In the genomic region with DNA sequence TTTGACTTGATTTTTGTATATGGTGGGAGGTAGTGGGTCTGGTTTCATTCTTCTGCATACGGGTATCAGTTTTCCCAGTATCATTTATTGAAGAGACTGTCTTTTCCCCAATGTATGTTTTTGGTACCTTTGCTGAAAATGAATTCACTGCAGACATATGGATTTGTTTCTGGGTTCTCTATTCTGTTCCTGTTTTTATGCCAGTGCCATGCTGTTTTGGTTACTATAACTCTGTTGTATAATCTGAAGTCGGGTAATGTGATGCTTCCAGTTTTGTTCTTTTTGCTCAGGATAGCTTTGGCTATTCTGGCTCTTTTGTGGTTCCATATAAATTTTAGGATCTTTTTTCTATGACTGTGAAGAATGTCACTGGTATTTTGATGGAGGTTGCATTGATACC, we compare ENCODE assay signal across 1 cellular context.
TF ChIP-seq lines count a peak whose summit lies in the region.

No MANE protein-coding gene starts in this region.

TF ChIP-seq in GM23338, 12 proteins besides CTCF, POLR2A, EP300 and RAD21 (continued from another document):
- no peak for TF ChIP-seq REST (IDR thresholded peaks at IDR 0.05; ENCODE audit: unreplicated experiment)
- TF ChIP-seq NANOG (IDR thresholded peaks at IDR 0.05; ENCODE audit: borderline replicate concordance), result no peak
- no peak for TF ChIP-seq STAT1 (IDR thresholded peaks at IDR 0.05; ENCODE audit: unreplicated experiment)
- TF ChIP-seq EZH2phosphoT487 (IDR thresholded peaks at IDR 0.05; ENCODE audit: unreplicated experiment), result no peak
- TF ChIP-seq JUNB (IDR thresholded peaks at IDR 0.05; ENCODE audit: unreplicated experiment), result no peak
- TF ChIP-seq ETS1 (IDR thresholded peaks at IDR 0.05), result no peak
- no peak for TF ChIP-seq ZNF114 (CRISPR knock-in tag; IDR thresholded peaks at IDR 0.05)
